19 cellular contexts compared by ENCODE assay signal in the genomic region with DNA sequence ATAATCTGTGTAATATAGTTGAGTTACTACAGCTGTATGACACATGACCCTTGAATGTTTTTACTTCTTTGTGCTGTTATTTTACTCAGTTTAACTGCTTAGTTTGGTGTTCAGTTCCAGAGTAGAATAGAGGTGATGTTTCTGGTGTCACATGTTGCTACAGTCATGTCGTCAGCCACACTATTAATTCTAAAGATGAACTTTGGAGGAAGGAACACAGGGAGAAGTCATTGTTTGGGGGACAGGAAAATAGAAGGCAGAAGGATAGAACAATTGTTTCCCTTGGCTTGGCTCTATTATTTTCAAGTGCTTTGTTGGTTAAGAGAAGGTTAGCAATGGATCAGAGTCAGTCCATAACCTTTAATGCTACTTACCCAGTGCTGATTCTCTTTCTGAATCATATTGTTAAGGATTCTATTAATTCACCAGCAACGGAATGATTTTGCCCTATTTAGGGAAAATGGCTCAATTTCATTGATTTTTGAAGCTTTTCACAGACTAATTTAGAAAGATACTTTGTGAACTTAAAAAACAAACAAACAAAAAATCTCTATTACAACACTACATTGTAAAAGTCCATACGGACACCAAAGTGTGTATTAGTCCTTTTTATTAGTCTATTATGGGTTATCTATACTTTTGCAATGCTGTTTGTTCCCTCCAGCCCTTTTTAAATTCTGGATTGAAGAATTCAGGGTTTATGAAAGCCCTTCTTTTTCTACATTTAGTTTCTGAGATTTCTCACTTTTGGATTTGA.
A peak's percentile ranks its signal among the peaks of the same experiment; 100 is the strongest.
DNase-seq lines count a peak whose midpoint lies in the region; ATAC-seq and TF ChIP-seq lines count a peak whose summit lies in the region.
"Had no signal": no experiment of that assay in that cellular context is flagged by ENCODE, and none has a peak within 500 bp of the region (broad histone marks: within the 10 kb centered on the region; RNA-seq: fewer than 3 reads in every experiment).

No MANE protein-coding gene starts in this region.

- intact Hi-C loops in Right ventricle myocardium superior (cut with DNase I) = no loop called here
- intact Hi-C loops in heart right ventricle (cut with DNase I) = no loop called here
- intact Hi-C loops in right lobe of liver (cut with DNase I) = no loop called here
- intact Hi-C loops in tibial artery (cut with DNase I; ENCODE audit: low total_unique reads) = no loop called here

- 83 to 85% methylated on average over 3 of the region's 3 CpGs for WGBS in heart right ventricle, 2 donors
- 31% methylated on average over 3 of the region's 3 CpGs for WGBS in right lobe of liver (ENCODE audit: insufficient coverage, low coverage, low lambda C conversion rate, missing lambda C conversion rate)

- no peaks in the 10 kb centered on the region for H3K27me3 ChIP-seq in heart right ventricle
- H3K27me3 ChIP-seq in right lobe of liver = no peaks in the 10 kb centered on the region
- H3K27me3 ChIP-seq in tibial artery = no peaks in the 10 kb centered on the region

- no peak for TF ChIP-seq CTCF in heart right ventricle (IDR thresholded peaks at IDR 0.05)
- no peak for TF ChIP-seq CTCF in right lobe of liver (IDR thresholded peaks at IDR 0.05)
- TF ChIP-seq CTCF in tibial artery (IDR thresholded peaks at IDR 0.05) = no peak

- H3K36me3 ChIP-seq in heart right ventricle (peaks cover 0 to 30% (median 0%) of the 10 kb centered on the region in 9 donors), right lobe of liver (no peaks in the 10 kb centered on the region), tibial artery (peaks cover 0 to 4% (median 3%) of the 10 kb centered on the region in 3 donors)

- H3K4me1 ChIP-seq in heart right ventricle (peaks cover 0 to 23% (median 0%) of the 10 kb centered on the region in 9 donors), right lobe of liver (peaks cover 0 to 7% (median 4%) of the 10 kb centered on the region in 4 donors), tibial artery (peaks cover 0 to 45% (median 3%) of the 10 kb centered on the region in 4 donors)

- no peak for TF ChIP-seq POLR2A in right lobe of liver (IDR thresholded peaks at IDR 0.05)

- H3K9me3 ChIP-seq in heart right ventricle (no peaks in the 10 kb centered on the region), right lobe of liver (no peaks in the 10 kb centered on the region), tibial artery (no peaks in the 10 kb centered on the region)

- peak; percentile 31 for ATAC-seq in Right ventricle myocardium superior (ENCODE audit: poor library complexity)
- ATAC-seq in heart right ventricle = no peak
- peak; percentile 20 to 56 (median 40) for ATAC-seq in right lobe of liver

- H3K4me3 ChIP-seq in heart right ventricle (no peak overlapping the region), right lobe of liver (no peak overlapping the region), tibial artery (no peak overlapping the region)
- H3K4me3 ChIP-seq: GM12878 had no signal

- no peak for DNase-seq in Right ventricle myocardium superior
- DNase-seq in heart right ventricle = no peak
- DNase-seq in dermis microvascular lymphatic vessel endothelial cell (ENCODE audit: low read depth in 2 of 2) = peak; percentile 42 to 57
- DNase-seq in right lobe of liver = no peak
- no peak for DNase-seq in tibial artery
- DNase-seq in HCEC 1CT = no peak
- no peak for DNase-seq in retina
- DNase-seq in activated CD8-positive, alpha-beta memory T cell treated with anti-CD3 and anti-CD28 coated beads for 24 hours = no peak
- DNase-seq: 8988T; CD4-positive, alpha-beta memory T cell; DMS153; KBM-7; NCI-H187; NCI-H2107; NCI-H226; NCI-H524 treated with DMSO at 0.1 percent for 48 hours; RPMI8226; SIG-M5 had no signal

- H3K27ac ChIP-seq in heart right ventricle (peak overlapping the region in 1 of 10 donors; percentile 34), right lobe of liver (peak overlapping the region in 1 of 3 donors; percentile 21), tibial artery (peak overlapping the region; percentile 45 to 67)

Comparison
In these comparisons a context has a peak if more than half of its experiments do, and no peak if none do; other contexts are left out.
1. ATAC-seq: peak in Right ventricle myocardium superior (single experiment) and right lobe of liver (4 of 4); none in heart right ventricle (0 of 8).
2. DNase-seq: peak in dermis microvascular lymphatic vessel endothelial cell (2 of 2); none in Right ventricle myocardium superior (single experiment), heart right ventricle (0 of 2), right lobe of liver (0 of 3), tibial artery (0 of 2), HCEC 1CT (single experiment), retina (single experiment) and activated CD8-positive, alpha-beta memory T cell treated with anti-CD3 and anti-CD28 coated beads for 24 hours (single experiment).